ENCODE assay signal across 1 cellular context in the genomic region with DNA sequence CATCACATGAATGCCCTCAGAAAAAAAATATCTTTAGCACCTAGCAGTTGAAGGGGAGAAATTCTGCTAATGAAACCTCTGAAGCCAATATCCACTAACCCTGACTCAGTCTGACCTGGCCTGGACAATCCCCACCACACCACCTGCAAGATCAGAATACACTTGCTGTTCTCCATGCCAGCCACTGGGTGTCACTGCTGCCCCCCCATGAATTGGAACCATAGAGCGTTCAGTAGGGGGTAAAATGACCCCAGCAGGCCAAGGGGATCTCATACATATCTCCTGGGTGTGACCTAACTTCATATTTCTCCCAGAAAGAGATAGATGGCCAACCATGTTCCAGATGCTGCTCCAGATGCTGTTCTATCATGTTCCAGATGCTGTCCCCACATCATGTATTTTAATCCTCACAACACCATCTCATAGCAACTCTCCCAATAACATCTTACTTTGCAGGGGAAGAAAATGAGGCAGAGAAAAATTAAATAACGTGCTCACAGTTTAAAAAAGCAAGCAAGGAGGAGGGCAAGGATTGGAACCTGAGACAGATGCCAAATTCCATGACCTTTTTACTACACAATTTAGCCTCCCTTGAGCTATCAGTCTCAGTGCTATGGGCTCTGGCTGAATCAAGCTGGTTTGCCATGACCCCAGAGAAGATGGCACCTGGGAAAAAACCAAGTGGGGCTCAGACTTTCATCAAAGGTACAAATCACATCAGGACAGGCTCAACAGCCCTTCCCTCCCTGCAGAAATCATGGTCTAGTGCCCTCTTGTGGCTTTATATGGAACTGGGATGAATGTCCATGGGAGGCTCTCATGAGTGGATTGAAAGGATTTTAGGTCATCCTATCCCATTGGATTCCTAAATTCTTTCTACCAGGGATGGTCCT.
TF ChIP-seq lines count a peak whose summit lies in the region.

No MANE protein-coding gene starts in this region.

TF ChIP-seq in HepG2, 621 proteins besides CTCF, POLR2A, EP300 and RAD21 (continued from another document):
- TF ChIP-seq ZNF34 (CRISPR knock-in tag; IDR thresholded peaks at IDR 0.05; ENCODE audit: borderline replicate concordance) (no peak), TEAD3 (CRISPR knock-in tag; optimal IDR thresholded peaks at IDR 0.05; ENCODE audit: borderline replicate concordance) (peak; percentile 56), ELF3 (CRISPR knock-in tag; IDR thresholded peaks at IDR 0.05) (no peak), CHD2 (IDR thresholded peaks at IDR 0.05; ENCODE audit: low read depth, low read length) (no peak)
- TF ChIP-seq, protein P1, sequence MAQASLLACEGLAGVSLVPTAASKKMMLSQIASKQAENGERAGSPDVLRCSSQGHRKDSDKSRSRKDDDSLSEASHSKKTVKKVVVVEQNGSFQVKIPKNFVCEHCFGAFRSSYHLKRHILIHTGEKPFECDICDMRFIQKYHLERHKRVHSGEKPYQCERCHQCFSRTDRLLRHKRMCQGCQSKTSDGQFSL (CRISPR knock-in tag; IDR thresholded peaks at IDR 0.05), result peak; percentile 95
- TF ChIP-seq, protein P2, sequence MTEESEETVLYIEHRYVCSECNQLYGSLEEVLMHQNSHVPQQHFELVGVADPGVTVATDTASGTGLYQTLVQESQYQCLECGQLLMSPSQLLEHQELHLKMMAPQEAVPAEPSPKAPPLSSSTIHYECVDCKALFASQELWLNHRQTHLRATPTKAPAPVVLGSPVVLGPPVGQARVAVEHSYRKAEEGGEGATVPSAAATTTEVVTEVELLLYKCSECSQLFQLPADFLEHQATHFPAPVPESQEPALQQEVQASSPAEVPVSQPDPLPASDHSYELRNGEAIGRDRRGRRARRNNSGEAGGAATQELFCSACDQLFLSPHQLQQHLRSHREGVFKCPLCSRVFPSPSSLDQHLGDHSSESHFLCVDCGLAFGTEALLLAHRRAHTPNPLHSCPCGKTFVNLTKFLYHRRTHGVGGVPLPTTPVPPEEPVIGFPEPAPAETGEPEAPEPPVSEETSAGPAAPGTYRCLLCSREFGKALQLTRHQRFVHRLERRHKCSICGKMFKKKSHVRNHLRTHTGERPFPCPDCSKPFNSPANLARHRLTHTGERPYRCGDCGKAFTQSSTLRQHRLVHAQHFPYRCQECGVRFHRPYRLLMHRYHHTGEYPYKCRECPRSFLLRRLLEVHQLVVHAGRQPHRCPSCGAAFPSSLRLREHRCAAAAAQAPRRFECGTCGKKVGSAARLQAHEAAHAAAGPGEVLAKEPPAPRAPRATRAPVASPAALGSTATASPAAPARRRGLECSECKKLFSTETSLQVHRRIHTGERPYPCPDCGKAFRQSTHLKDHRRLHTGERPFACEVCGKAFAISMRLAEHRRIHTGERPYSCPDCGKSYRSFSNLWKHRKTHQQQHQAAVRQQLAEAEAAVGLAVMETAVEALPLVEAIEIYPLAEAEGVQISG (CRISPR knock-in tag; IDR thresholded peaks at IDR 0.05), result peak; percentile 79
